In genomic region chr3:33074217-33075067, GRCh38 we compare ENCODE assay signal across 8 cellular contexts. TPM values are rescaled to one million over a fixed set of nuclear protein-coding genes. Genes with fewer than 3 reads are reported as not detected.
DNase-seq lines count a peak whose midpoint lies in the region; ATAC-seq and TF ChIP-seq lines count a peak whose summit lies in the region.

No MANE protein-coding gene starts in this region.

- H3K27ac Mint-ChIP-seq in activated CD4-positive, alpha-beta T cell treated with anti-CD3 and anti-CD28 coated beads, Interleukin-2, amount 10 ng/mL, durations not matched to agents 24 days and 14 days: peak overlapping the region; percentile 64

- DNase-seq in D341Med (ENCODE audit: low spot score) (peak; percentile 86), H4 (ENCODE audit: low spot score) (peak; percentile 39), NCI-H345 (lab: John Stamatoyannopoulos, UW) (peak; percentile 47), coronary artery (ENCODE audit: low spot score) (no peak)
- peak; percentile 89 for DNase-seq in activated CD4-positive, alpha-beta T cell treated with anti-CD3 and anti-CD28 coated beads, Interleukin-2, amount 10 ng/mL, durations not matched to agents 24 days and 14 days
- DNase-seq in stimulated activated CD8-positive, alpha-beta memory T cell treated with anti-CD3 and anti-CD28 coated beads, Interleukin-12 subunit alpha, Interleukin-12 subunit beta, amount 100 ng/mL, for 1 hour (ENCODE audit: low read depth): peak; percentile 61

- H3K36me3 ChIP-seq in liver (ENCODE audit: control insufficient read depth in 4 of 4, insufficient read depth in 3 of 4, low read depth in 1 of 4, low read length in 3 of 4): peaks cover 0 to 7% (median under 1%) of the 10 kb centered on the region in 4 donors

- no peak overlapping the region for H3K4me3 Mint-ChIP-seq in activated CD4-positive, alpha-beta T cell treated with anti-CD3 and anti-CD28 coated beads, Interleukin-2, amount 10 ng/mL, durations not matched to agents 24 days and 14 days

- H3K27ac ChIP-seq in coronary artery: no peak overlapping the region
- no peak overlapping the region for H3K27ac ChIP-seq in liver (ENCODE audit: low read depth in 1 of 2, low read length in 2 of 2)

- H3K4me1 ChIP-seq in liver (ENCODE audit: control insufficient read depth in 4 of 4, insufficient read depth in 4 of 4, low read length in 3 of 4): peaks cover 0 to 3% (median 1%) of the 10 kb centered on the region in 4 donors

- no peak overlapping the region for H3K4me3 ChIP-seq in coronary artery
- no peak overlapping the region for H3K4me3 ChIP-seq in liver (ENCODE audit: low read depth in 1 of 3, low read length in 3 of 3)

- H3K9me3 Mint-ChIP-seq in activated CD4-positive, alpha-beta T cell treated with anti-CD3 and anti-CD28 coated beads, Interleukin-2, amount 10 ng/mL, durations not matched to agents 24 days and 14 days: no peaks in the 10 kb centered on the region

- peak; percentile 79 to 86 for TF ChIP-seq RAD21 in liver (IDR thresholded peaks at IDR 0.05)

- peaks cover 31% of the 10 kb centered on the region for H3K36me3 Mint-ChIP-seq in activated CD4-positive, alpha-beta T cell treated with anti-CD3 and anti-CD28 coated beads, Interleukin-2, amount 10 ng/mL, durations not matched to agents 24 days and 14 days (ENCODE audit: low read depth)

- no peaks in the 10 kb centered on the region for H3K27me3 Mint-ChIP-seq in activated CD4-positive, alpha-beta T cell treated with anti-CD3 and anti-CD28 coated beads, Interleukin-2, amount 10 ng/mL, durations not matched to agents 24 days and 14 days

- TF ChIP-seq CTCF in coronary artery (IDR thresholded peaks at IDR 0.05) (peak; percentile 67), liver (IDR thresholded peaks at IDR 0.05; ENCODE audit: low read depth, low read length, missing input control) (peak; percentile 92)

- H3K27me3 ChIP-seq in liver (ENCODE audit: control insufficient read depth in 4 of 4, insufficient read depth in 4 of 4, low read length in 3 of 4): no peaks in the 10 kb centered on the region

- peaks cover 25% of the 10 kb centered on the region for H3K4me1 Mint-ChIP-seq in activated CD4-positive, alpha-beta T cell treated with anti-CD3 and anti-CD28 coated beads, Interleukin-2, amount 10 ng/mL, durations not matched to agents 24 days and 14 days

- intact Hi-C loops in activated CD4-positive, alpha-beta T cell treated with anti-CD3 and anti-CD28 coated beads, Interleukin-2, amount 10 ng/mL, durations not matched to agents 24 days and 14 days (cut with micrococcal nuclease): loop anchor here (1.0 to 2.0 kb wide), 3 partner anchors 28 to 127 kb away; no protein-coding TSS in a partner anchor

- ATAC-seq in HG03439 (IDR thresholded peaks at IDR 0.05; ENCODE audit: unreplicated experiment): no peak

- 64% methylated on average over 13 of the region's 13 CpGs for WGBS in liver

- no peaks in the 10 kb centered on the region for H3K9me3 ChIP-seq in liver (ENCODE audit: control insufficient read depth in 4 of 4, low read length in 3 of 4)

- H3K9ac ChIP-seq in liver (ENCODE audit: low read depth in 1 of 2, low read length in 2 of 2): no peak overlapping the region

TF ChIP-seq in liver, 16 proteins besides CTCF, POLR2A, EP300 and RAD21:
- TF ChIP-seq MAX (IDR thresholded peaks at IDR 0.05) (no peak), HNF4G (IDR thresholded peaks at IDR 0.05) (no peak), ATF3 (IDR thresholded peaks at IDR 0.05) (no peak), FOXA2 (IDR thresholded peaks at IDR 0.05) (no peak), ZBTB33 (IDR thresholded peaks at IDR 0.05) (no peak), TAF1 (conservative IDR thresholded peaks at IDR 0.05) (no peak), RXRA (IDR thresholded peaks at IDR 0.05) (no peak), JUND (IDR thresholded peaks at IDR 0.05) (no peak), GABPA (IDR thresholded peaks at IDR 0.05 in 1 of 2, conservative IDR thresholded peaks at IDR 0.05 in 1 of 2) (no peak), EGR1 (IDR thresholded peaks at IDR 0.05; ENCODE audit: low read depth in 2 of 2) (no peak), NR2F2 (IDR thresholded peaks at IDR 0.05) (no peak), YY1 (IDR thresholded peaks at IDR 0.05) (no peak), SP1 (IDR thresholded peaks at IDR 0.05) (no peak), REST (IDR thresholded peaks at IDR 0.05) (no peak), HNF4A (conservative IDR thresholded peaks at IDR 0.05) (no peak)
TF ChIP-seq in liver: peak in this region for 0.

RNA-seq across cellular contexts. Expression of gene GLB1, which starts 22.5 kb away (rescaled TPM):
- 53.0 and 72.4 TPM in 2 replicates for total RNA-seq in H4 (2014; rRNA removed; shearing (Covaris generic))
- 47.4 and 51.4 TPM in 2 replicates for total RNA-seq in activated CD4-positive, alpha-beta T cell treated with anti-CD3 and anti-CD28 coated beads, Interleukin-2, amount 10 ng/mL, durations not matched to agents 24 days and 14 days
- 10 to 100 TPM; 33.8 to 39.8 TPM for total RNA-seq in liver
- polyA plus RNA-seq in liver: 10 to 100 TPM; 21.6 to 36.8 TPM

RNA-seq across cellular contexts. Expression of gene TMPPE, which starts 22.5 kb away (rescaled TPM):
- total RNA-seq in H4 (2014; rRNA removed; shearing (Covaris generic)): 0.23 and 1.2 TPM in 2 replicates
- 14.0 and 15.5 TPM in 2 replicates for total RNA-seq in activated CD4-positive, alpha-beta T cell treated with anti-CD3 and anti-CD28 coated beads, Interleukin-2, amount 10 ng/mL, durations not matched to agents 24 days and 14 days
- 10 to 100 TPM in 1 of 2 donors, 1 to 10 TPM in 1; 6.8 to 10.2 TPM for total RNA-seq in liver
- under 1 TPM; 0.51 to 0.56 TPM for polyA plus RNA-seq in liver

RNA-seq across cellular contexts. Expression of gene CRTAP, which starts 39.4 kb away (rescaled TPM):
- total RNA-seq in H4 (2014; rRNA removed; shearing (Covaris generic)): 284 and 343 TPM in 2 replicates
- total RNA-seq in activated CD4-positive, alpha-beta T cell treated with anti-CD3 and anti-CD28 coated beads, Interleukin-2, amount 10 ng/mL, durations not matched to agents 24 days and 14 days: 33.1 and 34.2 TPM in 2 replicates
- 10 to 100 TPM; 34.9 to 47.6 TPM for total RNA-seq in liver
- 10 to 100 TPM; 26.5 to 42.1 TPM for polyA plus RNA-seq in liver
